ENCODE assay signal across 8 cellular contexts in the genomic region with DNA sequence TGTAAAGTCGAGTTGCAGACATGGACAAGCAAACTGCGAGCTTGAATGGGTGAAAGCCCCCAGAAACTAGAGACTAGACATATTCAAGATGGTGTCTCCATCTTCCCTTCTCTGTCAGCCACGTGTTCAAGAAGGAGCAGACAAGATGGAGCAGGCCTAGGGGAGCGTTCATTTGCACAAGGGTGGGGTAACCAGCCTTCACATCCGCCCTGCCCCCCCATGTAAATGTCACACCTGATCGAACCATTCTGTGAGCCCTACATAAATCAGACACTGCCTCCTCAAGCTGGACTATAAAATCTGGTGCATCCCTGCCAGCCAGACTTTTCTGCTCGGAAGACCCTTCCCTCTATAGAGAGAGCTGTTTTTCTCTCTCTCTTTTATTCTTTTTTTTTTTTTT.
"Had no signal": no experiment of that assay in that cellular context is flagged by ENCODE, and none has a peak within 500 bp of the region (broad histone marks: within the 10 kb centered on the region; RNA-seq: fewer than 3 reads in every experiment).

No MANE protein-coding gene starts in this region.

- H3K4me3 Mint-ChIP-seq: GM23338, H9, HFFc6 had no signal

- ATAC-seq: GM23338, HCT116 had no signal

- H3K9me3 Mint-ChIP-seq: GM23338, H9, HFFc6 had no signal

- DNase-seq: GM23248, GOT3, H7, H9, HCEC 1CT, HFFc6 had no signal

- H3K27ac Mint-ChIP-seq: GM23338, H9, HFFc6 had no signal
